Comparison of ENCODE assay signal across 22 cellular contexts in genomic region chr4:123705419-123705818, GRCh38.
DNase-seq lines count a peak whose midpoint lies in the region; ATAC-seq, FAIRE-seq and TF ChIP-seq lines count a peak whose summit lies in the region.
"Had no signal": no experiment of that assay in that cellular context is flagged by ENCODE, and none has a peak within 500 bp of the region (broad histone marks: within the 10 kb centered on the region; RNA-seq: fewer than 3 reads in every experiment).

No MANE protein-coding gene starts in this region.

- H3K27me3 ChIP-seq in astrocyte (ENCODE audit: insufficient read depth, low read length) = no peaks in the 10 kb centered on the region
- H3K27me3 ChIP-seq in small intestine (ENCODE audit: control insufficient read depth in 2 of 2, insufficient read depth in 2 of 2, low read length in 2 of 2) = no peaks in the 10 kb centered on the region
- H3K27me3 ChIP-seq: BLaER1 treated with 17β-estradiol and CSF1 and Interleukin-3, amounts not matched to agents 10 nM and 100 nM had no signal

- ATAC-seq in A549 (no peak), GM18867 (IDR thresholded peaks at IDR 0.05; ENCODE audit: unreplicated experiment) (no peak)
- no peak for ATAC-seq in activated CD8-positive, alpha-beta T cell treated with anti-CD3 and anti-CD28 coated beads, Interleukin-2, amount 10 ng/mL, durations not matched to agents 7 days and 5 days
- ATAC-seq: CD8-positive, alpha-beta T cell had no signal

- WGBS in A549 (ENCODE audit: missing lambda C conversion rate) = 54% methylated on average over 6 of the region's 6 CpGs
- WGBS in small intestine, 3 donors = 77 to 80% (median 77%) methylated on average over 6 of the region's 6 CpGs

- H3K4me3 Mint-ChIP-seq in astrocyte (ENCODE audit: unreplicated experiment) (no peak overlapping the region), osteocyte (ENCODE audit: unreplicated experiment) (no peak overlapping the region)
- no peak overlapping the region for H3K4me3 Mint-ChIP-seq in activated CD8-positive, alpha-beta T cell treated with anti-CD3 and anti-CD28 coated beads, Interleukin-2, amount 10 ng/mL, durations not matched to agents 7 days and 5 days
- H3K4me3 Mint-ChIP-seq: B cell; CD4-positive, alpha-beta T cell; CD8-positive, alpha-beta T cell had no signal

- H3K9ac ChIP-seq in astrocyte (ENCODE audit: low read length) = no peak overlapping the region
- H3K9ac ChIP-seq: BLaER1 treated with 17β-estradiol and CSF1 and Interleukin-3, amounts not matched to agents 10 nM and 100 nM had no signal

- H3K9me3 ChIP-seq in A549 (no peaks in the 10 kb centered on the region), astrocyte (ENCODE audit: insufficient read depth, low read depth, low read length) (no peaks in the 10 kb centered on the region), small intestine (ENCODE audit: control insufficient read depth, low read depth) (no peaks in the 10 kb centered on the region)
- H3K9me3 ChIP-seq: Caco-2 had no signal

- TF ChIP-seq POLR2A in A549 (IDR thresholded peaks at IDR 0.05; ENCODE audit: low read length) = no peak

- POLR2A ChIA-PET in A549 (lab: Yijun Ruan, JAX) = no interaction called here
- POLR2A ChIA-PET in activated CD8-positive, alpha-beta T cell treated with anti-CD3 and anti-CD28 coated beads, Interleukin-2, amount 10 ng/mL, durations not matched to agents 7 days and 5 days (lab: Charles Lee) = no interaction called here

- H3K36me3 Mint-ChIP-seq in astrocyte (ENCODE audit: low read depth, unreplicated experiment) (no peaks in the 10 kb centered on the region), osteocyte (ENCODE audit: unreplicated experiment) (no peaks in the 10 kb centered on the region)
- H3K36me3 Mint-ChIP-seq in activated CD8-positive, alpha-beta T cell treated with anti-CD3 and anti-CD28 coated beads, Interleukin-2, amount 10 ng/mL, durations not matched to agents 7 days and 5 days (ENCODE audit: low read depth) = no peaks in the 10 kb centered on the region
- H3K36me3 Mint-ChIP-seq: CD8-positive, alpha-beta T cell had no signal

- H3K27ac Mint-ChIP-seq in astrocyte (ENCODE audit: unreplicated experiment) (peak overlapping the region; percentile 37), osteocyte (ENCODE audit: unreplicated experiment) (no peak overlapping the region)
- H3K27ac Mint-ChIP-seq in activated CD8-positive, alpha-beta T cell treated with anti-CD3 and anti-CD28 coated beads, Interleukin-2, amount 10 ng/mL, durations not matched to agents 7 days and 5 days = no peak overlapping the region
- H3K27ac Mint-ChIP-seq: B cell; CD4-positive, alpha-beta T cell; CD8-positive, alpha-beta T cell had no signal

- H2AFZ ChIP-seq in astrocyte (ENCODE audit: low read depth, low read length) = no peak overlapping the region

- no peak overlapping the region for H3K4me3 ChIP-seq in A549
- no peak overlapping the region for H3K4me3 ChIP-seq in astrocyte (ENCODE audit: insufficient read depth, low read depth, low read length)
- no peak overlapping the region for H3K4me3 ChIP-seq in small intestine (ENCODE audit: low read depth in 1 of 2, low read length in 2 of 2)
- H3K4me3 ChIP-seq: BLaER1 treated with 17β-estradiol and CSF1 and Interleukin-3, amounts not matched to agents 10 nM and 100 nM had no signal

- no peaks in the 10 kb centered on the region for H3K79me2 ChIP-seq in astrocyte (ENCODE audit: insufficient read depth, low read length)

- H3K9me3 Mint-ChIP-seq in astrocyte (ENCODE audit: unreplicated experiment) (peaks cover 12% of the 10 kb centered on the region), osteocyte (ENCODE audit: unreplicated experiment) (no peaks in the 10 kb centered on the region)
- no peaks in the 10 kb centered on the region for H3K9me3 Mint-ChIP-seq in activated CD8-positive, alpha-beta T cell treated with anti-CD3 and anti-CD28 coated beads, Interleukin-2, amount 10 ng/mL, durations not matched to agents 7 days and 5 days (ENCODE audit: insufficient read depth)

- DNase-seq in A549 (ENCODE audit: low read depth in 1 of 2, low spot score in 1 of 2) (no peak), GM19239 (ENCODE audit: insufficient read length, low spot score) (no peak), NCI-H1048 (lab: John Stamatoyannopoulos, UW) (peak; percentile 1), astrocyte (ENCODE audit: low read depth) (no peak), small intestine (no peak), osteocyte (ENCODE audit: extremely low spot score, unreplicated experiment) (no peak)
- no peak for DNase-seq in activated CD8-positive, alpha-beta T cell treated with anti-CD3 and anti-CD28 coated beads, Interleukin-2, amount 10 ng/mL, durations not matched to agents 7 days and 5 days
- DNase-seq: 8988T; AML-193; Caco-2; Calu3; CD4-positive, alpha-beta T cell; CD8-positive, alpha-beta T cell; DMS79 treated with DMSO at 0.1 percent for 48 hours; GF-D8 had no signal

- FAIRE-seq in A549 (lab: Jason Lieb, UNC) = no peak
- peak; percentile 18 for FAIRE-seq in GM19239 (lab: Jason Lieb, UNC)
- no peak for FAIRE-seq in astrocyte (lab: Jason Lieb, UNC)
- FAIRE-seq in small intestine (lab: Jason Lieb, UNC) = no peak
- FAIRE-seq: A204.1, D721Med, GM12891 had no signal

- H3K4me1 Mint-ChIP-seq in astrocyte (ENCODE audit: low read depth, unreplicated experiment) (peaks cover 23% of the 10 kb centered on the region), osteocyte (ENCODE audit: unreplicated experiment) (peaks cover 20% of the 10 kb centered on the region)
- no peaks in the 10 kb centered on the region for H3K4me1 Mint-ChIP-seq in activated CD8-positive, alpha-beta T cell treated with anti-CD3 and anti-CD28 coated beads, Interleukin-2, amount 10 ng/mL, durations not matched to agents 7 days and 5 days (ENCODE audit: low read depth)
- H3K4me1 Mint-ChIP-seq: B cell had no signal

- H3K27me3 Mint-ChIP-seq in astrocyte (ENCODE audit: low read depth, unreplicated experiment) (no peaks in the 10 kb centered on the region), osteocyte (ENCODE audit: unreplicated experiment) (no peaks in the 10 kb centered on the region)
- peaks cover 7% of the 10 kb centered on the region for H3K27me3 Mint-ChIP-seq in activated CD8-positive, alpha-beta T cell treated with anti-CD3 and anti-CD28 coated beads, Interleukin-2, amount 10 ng/mL, durations not matched to agents 7 days and 5 days (ENCODE audit: low read depth)

- no peaks in the 10 kb centered on the region for H3K36me3 ChIP-seq in astrocyte (ENCODE audit: insufficient read depth, low read length)
- H3K36me3 ChIP-seq in small intestine (ENCODE audit: control insufficient read depth in 2 of 2, insufficient read depth in 2 of 2, low read length in 2 of 2) = no peaks in the 10 kb centered on the region
- H3K36me3 ChIP-seq: BLaER1 treated with 17β-estradiol and CSF1 and Interleukin-3, amounts not matched to agents 10 nM and 100 nM had no signal

- no peak for TF ChIP-seq CTCF in A549 (IDR thresholded peaks at IDR 0.05)
- TF ChIP-seq CTCF in astrocyte (IDR thresholded peaks at IDR 0.05; ENCODE audit: insufficient read depth, low read depth, low read length) = no peak
- no peak for TF ChIP-seq CTCF in osteocyte (IDR thresholded peaks at IDR 0.05)

- H3K4me2 ChIP-seq in A549 (no peak overlapping the region), astrocyte (ENCODE audit: low read length) (no peak overlapping the region)
- H3K4me2 ChIP-seq: BLaER1 treated with 17β-estradiol and CSF1 and Interleukin-3, amounts not matched to agents 10 nM and 100 nM had no signal

- CTCF ChIA-PET in A549 (lab: Yijun Ruan, JAX) = no interaction called here
- CTCF ChIA-PET in activated CD8-positive, alpha-beta T cell treated with anti-CD3 and anti-CD28 coated beads, Interleukin-2, amount 10 ng/mL, durations not matched to agents 7 days and 5 days (lab: Charles Lee) = no interaction called here

- no peak overlapping the region for H3K27ac ChIP-seq in A549
- H3K27ac ChIP-seq in astrocyte (ENCODE audit: low read depth, low read length) = no peak overlapping the region
- H3K27ac ChIP-seq in small intestine (ENCODE audit: low read depth in 1 of 2, low read length in 1 of 2) = no peak overlapping the region
- H3K27ac ChIP-seq: BLaER1 treated with 17β-estradiol and CSF1 and Interleukin-3, amounts not matched to agents 10 nM and 100 nM; C4-2B had no signal

- no peak for TF ChIP-seq EP300 in A549 (IDR thresholded peaks at IDR 0.05)

- TF ChIP-seq RAD21 in A549 (conservative IDR thresholded peaks at IDR 0.05 in 1 of 2, IDR thresholded peaks at IDR 0.05 in 1 of 2) = no peak

- H3K4me1 ChIP-seq in A549 = no peaks in the 10 kb centered on the region
- H3K4me1 ChIP-seq in astrocyte (ENCODE audit: insufficient read depth, low read length) = peaks cover 9% of the 10 kb centered on the region
- no peaks in the 10 kb centered on the region for H3K4me1 ChIP-seq in small intestine (ENCODE audit: control insufficient read depth in 2 of 2, insufficient read depth in 1 of 2, low read depth in 1 of 2, low read length in 1 of 2)
- H3K4me1 ChIP-seq: BLaER1 treated with 17β-estradiol and CSF1 and Interleukin-3, amounts not matched to agents 10 nM and 100 nM had no signal

- no peaks in the 10 kb centered on the region for H4K20me1 ChIP-seq in astrocyte (ENCODE audit: insufficient read depth, low read length)
- H4K20me1 ChIP-seq: BLaER1 treated with 17β-estradiol and CSF1 and Interleukin-3, amounts not matched to agents 10 nM and 100 nM had no signal

TF ChIP-seq in A549, 52 proteins besides CTCF, POLR2A, EP300 and RAD21:
- TF ChIP-seq MAFK (IDR thresholded peaks at IDR 0.05; ENCODE audit: partially characterized antibody) = peak; percentile 52
- TF ChIP-seq E2F6 (IDR thresholded peaks at IDR 0.05; ENCODE audit: borderline replicate concordance, low read depth) = no peak
